In genomic region chr9:130680836-130681768, GRCh38 we compare ENCODE assay signal across 1 cellular context.
TF ChIP-seq lines count a peak whose summit lies in the region.

No MANE protein-coding gene starts in this region.

TF ChIP-seq in HEK293, 187 proteins besides CTCF, POLR2A, EP300 and RAD21 (continued from another document and continues in another):
- no peak for TF ChIP-seq ZFP3 (tag by site-specific recombination; IDR thresholded peaks at IDR 0.05; ENCODE audit: low read depth)
- no peak for TF ChIP-seq SETDB1 (IDR thresholded peaks at IDR 0.05; ENCODE audit: insufficient read length, low read length)
- no peak for TF ChIP-seq ZNF211 (tag by site-specific recombination; IDR thresholded peaks at IDR 0.05; ENCODE audit: low read depth)
- no peak for TF ChIP-seq ZNF121 (tag by site-specific recombination; IDR thresholded peaks at IDR 0.05)
- TF ChIP-seq ZNF169 (tag by site-specific recombination; IDR thresholded peaks at IDR 0.05), result no peak
- no peak for TF ChIP-seq REPIN1 (tag by site-specific recombination; IDR thresholded peaks at IDR 0.05; ENCODE audit: low read depth)
- TF ChIP-seq ZNF391 (tag by site-specific recombination; IDR thresholded peaks at IDR 0.05; ENCODE audit: borderline replicate concordance, low read depth), result no peak
- no peak for TF ChIP-seq ZNF19 (tag by site-specific recombination; IDR thresholded peaks at IDR 0.05; ENCODE audit: low read depth)
- TF ChIP-seq SP2 (tag by site-specific recombination; IDR thresholded peaks at IDR 0.05), result peak; percentile 45
- TF ChIP-seq, protein P1, sequence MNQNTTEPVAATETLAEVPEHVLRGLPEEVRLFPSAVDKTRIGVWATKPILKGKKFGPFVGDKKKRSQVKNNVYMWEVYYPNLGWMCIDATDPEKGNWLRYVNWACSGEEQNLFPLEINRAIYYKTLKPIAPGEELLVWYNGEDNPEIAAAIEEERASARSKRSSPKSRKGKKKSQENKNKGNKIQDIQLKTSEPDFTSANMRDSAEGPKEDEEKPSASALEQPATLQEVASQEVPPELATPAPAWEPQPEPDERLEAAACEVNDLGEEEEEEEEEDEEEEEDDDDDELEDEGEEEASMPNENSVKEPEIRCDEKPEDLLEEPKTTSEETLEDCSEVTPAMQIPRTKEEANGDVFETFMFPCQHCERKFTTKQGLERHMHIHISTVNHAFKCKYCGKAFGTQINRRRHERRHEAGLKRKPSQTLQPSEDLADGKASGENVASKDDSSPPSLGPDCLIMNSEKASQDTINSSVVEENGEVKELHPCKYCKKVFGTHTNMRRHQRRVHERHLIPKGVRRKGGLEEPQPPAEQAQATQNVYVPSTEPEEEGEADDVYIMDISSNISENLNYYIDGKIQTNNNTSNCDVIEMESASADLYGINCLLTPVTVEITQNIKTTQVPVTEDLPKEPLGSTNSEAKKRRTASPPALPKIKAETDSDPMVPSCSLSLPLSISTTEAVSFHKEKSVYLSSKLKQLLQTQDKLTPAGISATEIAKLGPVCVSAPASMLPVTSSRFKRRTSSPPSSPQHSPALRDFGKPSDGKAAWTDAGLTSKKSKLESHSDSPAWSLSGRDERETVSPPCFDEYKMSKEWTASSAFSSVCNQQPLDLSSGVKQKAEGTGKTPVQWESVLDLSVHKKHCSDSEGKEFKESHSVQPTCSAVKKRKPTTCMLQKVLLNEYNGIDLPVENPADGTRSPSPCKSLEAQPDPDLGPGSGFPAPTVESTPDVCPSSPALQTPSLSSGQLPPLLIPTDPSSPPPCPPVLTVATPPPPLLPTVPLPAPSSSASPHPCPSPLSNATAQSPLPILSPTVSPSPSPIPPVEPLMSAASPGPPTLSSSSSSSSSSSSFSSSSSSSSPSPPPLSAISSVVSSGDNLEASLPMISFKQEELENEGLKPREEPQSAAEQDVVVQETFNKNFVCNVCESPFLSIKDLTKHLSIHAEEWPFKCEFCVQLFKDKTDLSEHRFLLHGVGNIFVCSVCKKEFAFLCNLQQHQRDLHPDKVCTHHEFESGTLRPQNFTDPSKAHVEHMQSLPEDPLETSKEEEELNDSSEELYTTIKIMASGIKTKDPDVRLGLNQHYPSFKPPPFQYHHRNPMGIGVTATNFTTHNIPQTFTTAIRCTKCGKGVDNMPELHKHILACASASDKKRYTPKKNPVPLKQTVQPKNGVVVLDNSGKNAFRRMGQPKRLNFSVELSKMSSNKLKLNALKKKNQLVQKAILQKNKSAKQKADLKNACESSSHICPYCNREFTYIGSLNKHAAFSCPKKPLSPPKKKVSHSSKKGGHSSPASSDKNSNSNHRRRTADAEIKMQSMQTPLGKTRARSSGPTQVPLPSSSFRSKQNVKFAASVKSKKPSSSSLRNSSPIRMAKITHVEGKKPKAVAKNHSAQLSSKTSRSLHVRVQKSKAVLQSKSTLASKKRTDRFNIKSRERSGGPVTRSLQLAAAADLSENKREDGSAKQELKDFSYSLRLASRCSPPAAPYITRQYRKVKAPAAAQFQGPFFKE (tag by site-specific recombination; IDR thresholded peaks at IDR 0.05; ENCODE audit: borderline replicate concordance), result no peak
- TF ChIP-seq ZNF792 (tag by site-specific recombination; IDR thresholded peaks at IDR 0.05), result no peak
- no peak for TF ChIP-seq ZNF184 (tag by site-specific recombination; IDR thresholded peaks at IDR 0.05)
- TF ChIP-seq ZNF776 (tag by site-specific recombination; IDR thresholded peaks at IDR 0.05; ENCODE audit: borderline replicate concordance), result no peak
- TF ChIP-seq ZNF558 (tag by site-specific recombination; IDR thresholded peaks at IDR 0.05), result no peak
- no peak for TF ChIP-seq ZNF585B (tag by site-specific recombination; IDR thresholded peaks at IDR 0.05)
- no peak for TF ChIP-seq GFI1B (tag by site-specific recombination; IDR thresholded peaks at IDR 0.05)
- TF ChIP-seq YY1 (tag by site-specific recombination; IDR thresholded peaks at IDR 0.05), result no peak
- TF ChIP-seq ZNF266 (tag by site-specific recombination; IDR thresholded peaks at IDR 0.05; ENCODE audit: low read depth), result no peak
- TF ChIP-seq ZNF140 (tag by site-specific recombination; IDR thresholded peaks at IDR 0.05), result no peak
- TF ChIP-seq ZNF223 (tag by site-specific recombination; IDR thresholded peaks at IDR 0.05), result no peak
- TF ChIP-seq, protein P2, sequence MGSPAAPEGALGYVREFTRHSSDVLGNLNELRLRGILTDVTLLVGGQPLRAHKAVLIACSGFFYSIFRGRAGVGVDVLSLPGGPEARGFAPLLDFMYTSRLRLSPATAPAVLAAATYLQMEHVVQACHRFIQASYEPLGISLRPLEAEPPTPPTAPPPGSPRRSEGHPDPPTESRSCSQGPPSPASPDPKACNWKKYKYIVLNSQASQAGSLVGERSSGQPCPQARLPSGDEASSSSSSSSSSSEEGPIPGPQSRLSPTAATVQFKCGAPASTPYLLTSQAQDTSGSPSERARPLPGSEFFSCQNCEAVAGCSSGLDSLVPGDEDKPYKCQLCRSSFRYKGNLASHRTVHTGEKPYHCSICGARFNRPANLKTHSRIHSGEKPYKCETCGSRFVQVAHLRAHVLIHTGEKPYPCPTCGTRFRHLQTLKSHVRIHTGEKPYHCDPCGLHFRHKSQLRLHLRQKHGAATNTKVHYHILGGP (tag by site-specific recombination; IDR thresholded peaks at IDR 0.05), result no peak
- TF ChIP-seq ZNF354C (tag by site-specific recombination; IDR thresholded peaks at IDR 0.05; ENCODE audit: borderline replicate concordance, low read depth), result no peak
- no peak for TF ChIP-seq ZFP37 (tag by site-specific recombination; IDR thresholded peaks at IDR 0.05)
- no peak for TF ChIP-seq ZNF704 (tag by site-specific recombination; IDR thresholded peaks at IDR 0.05)
- TF ChIP-seq ZBTB11 (tag by site-specific recombination; conservative IDR thresholded peaks at IDR 0.05; ENCODE audit: low read depth), result no peak
- TF ChIP-seq ZBTB21 (tag by site-specific recombination; IDR thresholded peaks at IDR 0.05), result no peak
- TF ChIP-seq ZNF514 (tag by site-specific recombination; IDR thresholded peaks at IDR 0.05), result no peak
- no peak for TF ChIP-seq ZSCAN16 (tag by site-specific recombination; IDR thresholded peaks at IDR 0.05)
- TF ChIP-seq, protein P3, sequence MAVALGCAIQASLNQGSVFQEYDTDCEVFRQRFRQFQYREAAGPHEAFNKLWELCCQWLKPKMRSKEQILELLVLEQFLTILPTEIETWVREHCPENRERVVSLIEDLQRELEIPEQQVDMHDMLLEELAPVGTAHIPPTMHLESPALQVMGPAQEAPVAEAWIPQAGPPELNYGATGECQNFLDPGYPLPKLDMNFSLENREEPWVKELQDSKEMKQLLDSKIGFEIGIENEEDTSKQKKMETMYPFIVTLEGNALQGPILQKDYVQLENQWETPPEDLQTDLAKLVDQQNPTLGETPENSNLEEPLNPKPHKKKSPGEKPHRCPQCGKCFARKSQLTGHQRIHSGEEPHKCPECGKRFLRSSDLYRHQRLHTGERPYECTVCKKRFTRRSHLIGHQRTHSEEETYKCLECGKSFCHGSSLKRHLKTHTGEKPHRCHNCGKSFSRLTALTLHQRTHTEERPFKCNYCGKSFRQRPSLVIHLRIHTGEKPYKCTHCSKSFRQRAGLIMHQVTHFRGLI (tag by site-specific recombination; IDR thresholded peaks at IDR 0.05), result 0 out of 2 replicates have a peak, but pooled peaks have one; percentile 20
- no peak for TF ChIP-seq ZNF146 (tag by site-specific recombination; IDR thresholded peaks at IDR 0.05)
- no peak for TF ChIP-seq ZNF768 (tag by site-specific recombination; IDR thresholded peaks at IDR 0.05)
- TF ChIP-seq ZSCAN5A (tag by site-specific recombination; IDR thresholded peaks at IDR 0.05), result no peak
- TF ChIP-seq, protein P4, sequence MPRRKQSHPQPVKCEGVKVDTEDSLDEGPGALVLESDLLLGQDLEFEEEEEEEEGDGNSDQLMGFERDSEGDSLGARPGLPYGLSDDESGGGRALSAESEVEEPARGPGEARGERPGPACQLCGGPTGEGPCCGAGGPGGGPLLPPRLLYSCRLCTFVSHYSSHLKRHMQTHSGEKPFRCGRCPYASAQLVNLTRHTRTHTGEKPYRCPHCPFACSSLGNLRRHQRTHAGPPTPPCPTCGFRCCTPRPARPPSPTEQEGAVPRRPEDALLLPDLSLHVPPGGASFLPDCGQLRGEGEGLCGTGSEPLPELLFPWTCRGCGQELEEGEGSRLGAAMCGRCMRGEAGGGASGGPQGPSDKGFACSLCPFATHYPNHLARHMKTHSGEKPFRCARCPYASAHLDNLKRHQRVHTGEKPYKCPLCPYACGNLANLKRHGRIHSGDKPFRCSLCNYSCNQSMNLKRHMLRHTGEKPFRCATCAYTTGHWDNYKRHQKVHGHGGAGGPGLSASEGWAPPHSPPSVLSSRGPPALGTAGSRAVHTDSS (tag by site-specific recombination; IDR thresholded peaks at IDR 0.05), result no peak
- no peak for TF ChIP-seq ZNF785 (tag by site-specific recombination; IDR thresholded peaks at IDR 0.05)
- TF ChIP-seq, protein P5, sequence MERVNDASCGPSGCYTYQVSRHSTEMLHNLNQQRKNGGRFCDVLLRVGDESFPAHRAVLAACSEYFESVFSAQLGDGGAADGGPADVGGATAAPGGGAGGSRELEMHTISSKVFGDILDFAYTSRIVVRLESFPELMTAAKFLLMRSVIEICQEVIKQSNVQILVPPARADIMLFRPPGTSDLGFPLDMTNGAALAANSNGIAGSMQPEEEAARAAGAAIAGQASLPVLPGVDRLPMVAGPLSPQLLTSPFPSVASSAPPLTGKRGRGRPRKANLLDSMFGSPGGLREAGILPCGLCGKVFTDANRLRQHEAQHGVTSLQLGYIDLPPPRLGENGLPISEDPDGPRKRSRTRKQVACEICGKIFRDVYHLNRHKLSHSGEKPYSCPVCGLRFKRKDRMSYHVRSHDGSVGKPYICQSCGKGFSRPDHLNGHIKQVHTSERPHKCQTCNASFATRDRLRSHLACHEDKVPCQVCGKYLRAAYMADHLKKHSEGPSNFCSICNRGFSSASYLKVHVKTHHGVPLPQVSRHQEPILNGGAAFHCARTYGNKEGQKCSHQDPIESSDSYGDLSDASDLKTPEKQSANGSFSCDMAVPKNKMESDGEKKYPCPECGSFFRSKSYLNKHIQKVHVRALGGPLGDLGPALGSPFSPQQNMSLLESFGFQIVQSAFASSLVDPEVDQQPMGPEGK (tag by site-specific recombination; IDR thresholded peaks at IDR 0.05), result peak; percentile 88
- TF ChIP-seq TCF7L2 (IDR thresholded peaks at IDR 0.05; ENCODE audit: borderline replicate concordance, low read depth, low read length), result no peak
- no peak for TF ChIP-seq ATF2 (tag by site-specific recombination; IDR thresholded peaks at IDR 0.05; ENCODE audit: low read depth)
- TF ChIP-seq HOXC10 (CRISPR knock-in tag; IDR thresholded peaks at IDR 0.05), result no peak
- no peak for TF ChIP-seq ZNF274 (IDR thresholded peaks at IDR 0.05; ENCODE audit: low read length)
- TF ChIP-seq ZNF274 (tag by site-specific recombination; IDR thresholded peaks at IDR 0.05; ENCODE audit: borderline replicate concordance), result no peak
- no peak for TF ChIP-seq ZNF433 (tag by site-specific recombination; IDR thresholded peaks at IDR 0.05; ENCODE audit: low read depth)
- no peak for TF ChIP-seq ZNF677 (tag by site-specific recombination; IDR thresholded peaks at IDR 0.05)
- TF ChIP-seq ZNF23 (tag by site-specific recombination; IDR thresholded peaks at IDR 0.05; ENCODE audit: borderline replicate concordance), result no peak
- TF ChIP-seq ZNF112 (tag by site-specific recombination; IDR thresholded peaks at IDR 0.05), result no peak
- no peak for TF ChIP-seq TRIM28 (IDR thresholded peaks at IDR 0.05; ENCODE audit: borderline replicate concordance, low read length)
- TF ChIP-seq FEZF1 (tag by site-specific recombination; IDR thresholded peaks at IDR 0.05), result no peak
